Comparison of ENCODE assay signal across 14 cellular contexts in genomic region chr3:137768021-137768360, GRCh38. TPM values are rescaled to one million over a fixed set of nuclear protein-coding genes. Genes with fewer than 3 reads are reported as not detected.
A peak's percentile ranks its signal among the peaks of the same experiment; 100 is the strongest.
DNase-seq lines count a peak whose midpoint lies in the region; ATAC-seq, FAIRE-seq and TF ChIP-seq lines count a peak whose summit lies in the region.
"Had no signal": no experiment of that assay in that cellular context is flagged by ENCODE, and none has a peak within 500 bp of the region (broad histone marks: within the 10 kb centered on the region; RNA-seq: fewer than 3 reads in every experiment).

No MANE protein-coding gene starts in this region.

- peak overlapping the region; percentile 34 to 66 (median 42) for H3K4me3 Mint-ChIP-seq in nephron

- CTCF ChIA-PET in endothelial cell of umbilical vein (lab: Charles Lee) = interaction anchor here (1.1 kb wide), 1 partner anchor 18 kb away, joined by 3 read pairs; no protein-coding TSS in a partner anchor

- BruUV-seq in endothelial cell of umbilical vein (replicated peaks; lab: Mats Ljungman, UMichigan) = no TSS peak

- TF ChIP-seq POLR2A in heart left ventricle (IDR thresholded peaks at IDR 0.05) = no peak
- no peak for TF ChIP-seq POLR2A in endothelial cell of umbilical vein (IDR thresholded peaks at IDR 0.05; ENCODE audit: low read depth, low read length)

- H3K27me3 ChIP-seq in heart left ventricle = peaks cover 65 to 100% (median 100%) of the 10 kb centered on the region in 9 donors
- peaks cover 23 to 61% of the 10 kb centered on the region in 2 donors for H3K27me3 ChIP-seq in right atrium auricular region
- H3K27me3 ChIP-seq in endothelial cell of umbilical vein (ENCODE audit: control insufficient read depth in 2 of 2, insufficient read depth in 2 of 2, low read length in 2 of 2) = peaks cover 94 to 99% of the 10 kb centered on the region in 2 experiments
- H3K27me3 ChIP-seq in BE2C = peaks cover 100% of the 10 kb centered on the region

- H3K4me1 Mint-ChIP-seq in nephron = peaks cover 39% of the 10 kb centered on the region

- H3K27ac ChIP-seq in heart left ventricle (no peak overlapping the region), right atrium auricular region (no peak overlapping the region), endothelial cell of umbilical vein (ENCODE audit: insufficient read depth, low read depth, low read length) (no peak overlapping the region), urinary bladder (ENCODE audit: low read depth) (no peak overlapping the region)
- H3K27ac ChIP-seq: BLaER1 had no signal

- no peak overlapping the region for H2AFZ ChIP-seq in endothelial cell of umbilical vein (ENCODE audit: low read depth, low read length)

- ATAC-seq in heart left ventricle (no peak), HG03108 (IDR thresholded peaks at IDR 0.05; ENCODE audit: unreplicated experiment) (no peak)

- intact Hi-C loops in heart left ventricle (cut with DNase I) (no loop called here), endothelial cell of umbilical vein (cut with micrococcal nuclease) (no loop called here)

- H3K4me1 ChIP-seq in heart left ventricle (peaks cover 0 to 67% (median 28%) of the 10 kb centered on the region in 12 donors), right atrium auricular region (peaks cover 0 to 55% of the 10 kb centered on the region in 2 donors), endothelial cell of umbilical vein (ENCODE audit: control insufficient read depth, extremely low read depth, insufficient read depth, low read length) (peaks cover 3% of the 10 kb centered on the region), urinary bladder (ENCODE audit: insufficient read depth) (peaks cover 2% of the 10 kb centered on the region), BE2C (no peaks in the 10 kb centered on the region)
- H3K4me1 ChIP-seq: BLaER1 had no signal

- POLR2A ChIA-PET in endothelial cell of umbilical vein (lab: Charles Lee) = no interaction called here

- no peaks in the 10 kb centered on the region for H3K79me2 ChIP-seq in endothelial cell of umbilical vein (ENCODE audit: control insufficient read depth, insufficient read depth, low read length)

- no peaks in the 10 kb centered on the region for H3K9me3 Mint-ChIP-seq in nephron

- TF ChIP-seq CTCF in heart left ventricle (IDR thresholded peaks at IDR 0.05) = no peak
- no peak for TF ChIP-seq CTCF in right atrium auricular region (IDR thresholded peaks at IDR 0.05)
- no peak for TF ChIP-seq CTCF in endothelial cell of umbilical vein (IDR thresholded peaks at IDR 0.05; ENCODE audit: extremely low read depth in 1 of 2, insufficient read depth in 1 of 2, low read depth in 1 of 2, low read length in 2 of 2)
- TF ChIP-seq CTCF in nephron (IDR thresholded peaks at IDR 0.05; ENCODE audit: unreplicated experiment in 3 of 3) = no peak
- TF ChIP-seq CTCF in BE2C (IDR thresholded peaks at IDR 0.05; ENCODE audit: low read depth, low read length) = no peak

- H3K4me2 ChIP-seq in endothelial cell of umbilical vein (ENCODE audit: insufficient read depth, low read length) = peak overlapping the region; percentile 49
- H3K4me2 ChIP-seq: BLaER1 had no signal

- WGBS in heart left ventricle, 4 donors = 1 to 2% (median 1%) methylated on average over 17 of the region's 17 CpGs
- WGBS in urinary bladder = 2% methylated on average over 17 of the region's 17 CpGs

- peaks cover 100% of the 10 kb centered on the region for H3K27me3 Mint-ChIP-seq in nephron (ENCODE audit: low read depth)

- H3K9me1 ChIP-seq in endothelial cell of umbilical vein (replicated peaks; ENCODE audit: control insufficient read depth, extremely low read depth, insufficient read depth, low read length) = no peaks in the 10 kb centered on the region

- H3K27ac Mint-ChIP-seq in nephron = no peak overlapping the region

- H3K9me3 ChIP-seq in heart left ventricle = no peaks in the 10 kb centered on the region
- no peaks in the 10 kb centered on the region for H3K9me3 ChIP-seq in right atrium auricular region
- H3K9me3 ChIP-seq in endothelial cell of umbilical vein (replicated peaks; ENCODE audit: control insufficient read depth, insufficient read depth, low read length) = no peaks in the 10 kb centered on the region
- H3K9me3 ChIP-seq in BE2C = no peaks in the 10 kb centered on the region

- peak in 1 of 5 donors; percentile 19 for DNase-seq in heart left ventricle
- DNase-seq in right atrium auricular region (ENCODE audit: low spot score) = no peak
- DNase-seq in endothelial cell of umbilical vein (ENCODE audit: low read depth, low spot score) = no peak
- DNase-seq in BE2C = no peak
- DNase-seq in activated CD4-positive, alpha-beta T cell treated with anti-CD3 and anti-CD28 coated beads, Interleukin-2, amount 50 U/mL, for 48 hours = no peak
- DNase-seq: activated CD4-positive, CD25-positive, alpha-beta regulatory T cell treated with anti-CD3 and anti-CD28 coated beads, Interleukin-2, amount 50 U/mL, for 72 hours; MM.1S had no signal

- no peaks in the 10 kb centered on the region for H4K20me1 ChIP-seq in endothelial cell of umbilical vein (replicated peaks; ENCODE audit: control insufficient read depth, extremely low read depth, insufficient read depth, low read length)
- H4K20me1 ChIP-seq: BLaER1 had no signal

- no peaks in the 10 kb centered on the region for H3K36me3 ChIP-seq in heart left ventricle
- no peaks in the 10 kb centered on the region for H3K36me3 ChIP-seq in right atrium auricular region
- no peaks in the 10 kb centered on the region for H3K36me3 ChIP-seq in endothelial cell of umbilical vein (ENCODE audit: control insufficient read depth in 2 of 2, extremely low read depth in 1 of 2, insufficient read depth in 2 of 2, low read length in 2 of 2)
- H3K36me3 ChIP-seq in urinary bladder (ENCODE audit: insufficient read depth) = no peaks in the 10 kb centered on the region
- no peaks in the 10 kb centered on the region for H3K36me3 ChIP-seq in BE2C
- H3K36me3 ChIP-seq: BLaER1 had no signal

- no peak overlapping the region for H3K9ac ChIP-seq in endothelial cell of umbilical vein (replicated peaks; ENCODE audit: extremely low read depth, insufficient read depth, low read length)
- H3K9ac ChIP-seq: BLaER1 had no signal

- H3K4me3 ChIP-seq in heart left ventricle (peak overlapping the region in 11 of 12 donors; percentile 14 to 50 (median 24)), right atrium auricular region (peak overlapping the region in 1 of 2 donors; percentile 39), endothelial cell of umbilical vein (replicated peaks in 1 of 3; ENCODE audit: insufficient read depth in 1 of 3, low read depth in 1 of 3, low read length in 3 of 3) (peak overlapping the region in 2 of 3 experiments; percentile 2 to 15), urinary bladder (ENCODE audit: low read depth, low read length) (peak overlapping the region; percentile 25), BE2C (ENCODE audit: low read depth, low read length) (no peak overlapping the region)
- H3K4me3 ChIP-seq: BLaER1 had no signal

- dilution Hi-C loops in endothelial cell of umbilical vein (cut with MboI; ENCODE audit: extremely low pct_ligation_motif_present, low sequenced_read_pairs) = no loop called here

- no peak for FAIRE-seq in endothelial cell of umbilical vein (lab: Jason Lieb, UNC)

- H3K36me3 Mint-ChIP-seq in nephron (ENCODE audit: low read depth) = no peaks in the 10 kb centered on the region

TF ChIP-seq in endothelial cell of umbilical vein, 7 proteins besides CTCF, POLR2A, EP300 and RAD21:
- TF ChIP-seq EZH2 (IDR thresholded peaks at IDR 0.05; ENCODE audit: borderline replicate concordance, low read depth, low read length, severe bottlenecking) (no peak), GATA2 (IDR thresholded peaks at IDR 0.05; ENCODE audit: insufficient read depth, insufficient read length, low read depth, low read length) (no peak), POLR2AphosphoS5 (IDR thresholded peaks at IDR 0.05; ENCODE audit: insufficient read depth, low read depth, low read length) (no peak), MYC (IDR thresholded peaks at IDR 0.05; ENCODE audit: low read depth, low read length) (no peak), MAX (IDR thresholded peaks at IDR 0.05; ENCODE audit: insufficient read depth, insufficient read length) (no peak), FOS (IDR thresholded peaks at IDR 0.05; ENCODE audit: borderline replicate concordance, insufficient read depth, low read length) (no peak), JUN (IDR thresholded peaks at IDR 0.05; ENCODE audit: borderline replicate concordance, insufficient read depth, insufficient read length, low read depth) (no peak)

RNA-seq across cellular contexts. Expression of gene SOX14, which starts 3.9 kb away (rescaled TPM):
- total RNA-seq in heart left ventricle = not detected
- polyA plus RNA-seq in heart left ventricle = not detected
- not detected for total RNA-seq in right atrium auricular region
- total RNA-seq in endothelial cell of umbilical vein = not detected in 2 replicates
- polyA plus RNA-seq in endothelial cell of umbilical vein = not detected in 2 replicates
- polyA plus RNA-seq in endothelial cell of umbilical vein (2011; cell fraction: cytosol; rRNA removed) = not detected in 2 replicates
- polyA plus RNA-seq in endothelial cell of umbilical vein (2011; cell fraction: nucleus; rRNA removed) = not detected in 2 replicates
- polyA plus RNA-seq in endothelial cell of umbilical vein (2012) = not detected in 2 replicates
- not detected in 2 replicates for polyA minus RNA-seq in endothelial cell of umbilical vein
- polyA minus RNA-seq in endothelial cell of umbilical vein (2011; cell fraction: cytosol; rRNA and poly(A)+ RNA removed) = not detected
- not detected in 2 replicates for polyA minus RNA-seq in endothelial cell of umbilical vein (2011; cell fraction: nucleus; rRNA and poly(A)+ RNA removed)
- total RNA-seq in urinary bladder = not detected
- polyA plus RNA-seq in urinary bladder = not detected
- polyA plus RNA-seq in BE2C (2012; ENCODE audit: insufficient read depth, insufficient read length, low read depth) = not detected
- total RNA-seq: glomerular endothelial cell, posterior vena cava had no signal
- polyA plus RNA-seq: adipose tissue had no signal
